Comparison of ENCODE assay signal across 8 cellular contexts in genomic region chr1:52725903-52726264, GRCh38. TPM values are rescaled to one million over a fixed set of nuclear protein-coding genes. Genes with fewer than 3 reads are reported as not detected.
DNase-seq lines count a peak whose midpoint lies in the region; ATAC-seq and TF ChIP-seq lines count a peak whose summit lies in the region.

No MANE protein-coding gene starts in this region.

- H3K4me3 Mint-ChIP-seq in WTC11, result peak overlapping the region; percentile 59

- H3K4me1 Mint-ChIP-seq in WTC11, result peaks cover 18% of the 10 kb centered on the region

- no peaks in the 10 kb centered on the region for H3K36me3 Mint-ChIP-seq in WTC11

- no peak for DNase-seq in WTC11 (ENCODE audit: low spot score)
- DNase-seq in glomerular endothelial cell (ENCODE audit: extremely low read depth, low read depth, low spot score), result peak; percentile 5
- no peak for DNase-seq in COLO668 (lab: John Stamatoyannopoulos, UW; ENCODE audit: unreplicated experiment)
- DNase-seq in NCI-H82 (lab: John Stamatoyannopoulos, UW), result no peak
- DNase-seq in NCI-H526 (lab: John Stamatoyannopoulos, UW), result no peak

- TF ChIP-seq CTCF in WTC11 (IDR thresholded peaks at IDR 0.05), result no peak

- no peaks in the 10 kb centered on the region for H3K36me3 ChIP-seq in skeletal muscle satellite cell (ENCODE audit: insufficient read depth, low read length)

- H3K4me1 ChIP-seq in skeletal muscle satellite cell (ENCODE audit: control insufficient read depth, insufficient read depth, low read length), result peaks cover 11% of the 10 kb centered on the region

- peak overlapping the region; percentile 67 for H3K9ac ChIP-seq in skeletal muscle satellite cell (ENCODE audit: low read depth, low read length)

- H3K27me3 Mint-ChIP-seq in WTC11 (ENCODE audit: low read depth), result no peaks in the 10 kb centered on the region

- no peak overlapping the region for H3K27ac Mint-ChIP-seq in WTC11

- POLR2A ChIA-PET in WTC11 (lab: Charles Lee), result interaction anchor here (0.5 to 1.1 kb wide), 3 partner anchors 23 to 173 kb away, joined by 3 to 7 read pairs (median 3); partner anchors contain the start of gene TUT4

- no peaks in the 10 kb centered on the region for H3K9me3 ChIP-seq in skeletal muscle satellite cell (replicated peaks; ENCODE audit: low read length)

- H3K4me3 ChIP-seq in skeletal muscle satellite cell (ENCODE audit: low read length), result peak overlapping the region; percentile 94

- CTCF ChIA-PET in WTC11 (lab: Charles Lee), result interaction anchor here (1.0 to 1.9 kb wide), 3 partner anchors 22 to 179 kb away, joined by 3 to 8 read pairs (median 3); no protein-coding TSS in a partner anchor

- peak overlapping the region; percentile 83 for H3K4me2 ChIP-seq in skeletal muscle satellite cell (ENCODE audit: low read length)

- ATAC-seq in GM18909 (IDR thresholded peaks at IDR 0.05; ENCODE audit: poor library complexity, unreplicated experiment), result peak; percentile 3
- no peak for ATAC-seq in WTC11
- ATAC-seq in GM19397 (IDR thresholded peaks at IDR 0.05; ENCODE audit: unreplicated experiment), result no peak

- H3K9me3 Mint-ChIP-seq in WTC11, result no peaks in the 10 kb centered on the region

- H3K27me3 ChIP-seq in skeletal muscle satellite cell (ENCODE audit: control insufficient read depth, insufficient read depth, low read length), result no peaks in the 10 kb centered on the region

TF ChIP-seq in WTC11, 78 proteins besides CTCF, POLR2A, EP300 and RAD21 (continues in another document):
- TF ChIP-seq, protein P1, sequence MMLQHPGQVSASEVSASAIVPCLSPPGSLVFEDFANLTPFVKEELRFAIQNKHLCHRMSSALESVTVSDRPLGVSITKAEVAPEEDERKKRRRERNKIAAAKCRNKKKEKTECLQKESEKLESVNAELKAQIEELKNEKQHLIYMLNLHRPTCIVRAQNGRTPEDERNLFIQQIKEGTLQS (CRISPR knock-in tag; conservative IDR thresholded peaks at IDR 0.05), result no peak
- TF ChIP-seq, protein P2, sequence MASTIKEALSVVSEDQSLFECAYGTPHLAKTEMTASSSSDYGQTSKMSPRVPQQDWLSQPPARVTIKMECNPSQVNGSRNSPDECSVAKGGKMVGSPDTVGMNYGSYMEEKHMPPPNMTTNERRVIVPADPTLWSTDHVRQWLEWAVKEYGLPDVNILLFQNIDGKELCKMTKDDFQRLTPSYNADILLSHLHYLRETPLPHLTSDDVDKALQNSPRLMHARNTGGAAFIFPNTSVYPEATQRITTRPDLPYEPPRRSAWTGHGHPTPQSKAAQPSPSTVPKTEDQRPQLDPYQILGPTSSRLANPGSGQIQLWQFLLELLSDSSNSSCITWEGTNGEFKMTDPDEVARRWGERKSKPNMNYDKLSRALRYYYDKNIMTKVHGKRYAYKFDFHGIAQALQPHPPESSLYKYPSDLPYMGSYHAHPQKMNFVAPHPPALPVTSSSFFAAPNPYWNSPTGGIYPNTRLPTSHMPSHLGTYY (CRISPR knock-in tag; IDR thresholded peaks at IDR 0.05), result no peak
- TF ChIP-seq NFYB (CRISPR knock-in tag; conservative IDR thresholded peaks at IDR 0.05; ENCODE audit: low read depth) (no peak), GTF2I (CRISPR knock-in tag; conservative IDR thresholded peaks at IDR 0.05) (no peak), SP1 (CRISPR knock-in tag; conservative IDR thresholded peaks at IDR 0.05) (no peak), ZBTB21 (CRISPR knock-in tag; IDR thresholded peaks at IDR 0.05; ENCODE audit: borderline replicate concordance) (no peak)
- TF ChIP-seq, protein P3, sequence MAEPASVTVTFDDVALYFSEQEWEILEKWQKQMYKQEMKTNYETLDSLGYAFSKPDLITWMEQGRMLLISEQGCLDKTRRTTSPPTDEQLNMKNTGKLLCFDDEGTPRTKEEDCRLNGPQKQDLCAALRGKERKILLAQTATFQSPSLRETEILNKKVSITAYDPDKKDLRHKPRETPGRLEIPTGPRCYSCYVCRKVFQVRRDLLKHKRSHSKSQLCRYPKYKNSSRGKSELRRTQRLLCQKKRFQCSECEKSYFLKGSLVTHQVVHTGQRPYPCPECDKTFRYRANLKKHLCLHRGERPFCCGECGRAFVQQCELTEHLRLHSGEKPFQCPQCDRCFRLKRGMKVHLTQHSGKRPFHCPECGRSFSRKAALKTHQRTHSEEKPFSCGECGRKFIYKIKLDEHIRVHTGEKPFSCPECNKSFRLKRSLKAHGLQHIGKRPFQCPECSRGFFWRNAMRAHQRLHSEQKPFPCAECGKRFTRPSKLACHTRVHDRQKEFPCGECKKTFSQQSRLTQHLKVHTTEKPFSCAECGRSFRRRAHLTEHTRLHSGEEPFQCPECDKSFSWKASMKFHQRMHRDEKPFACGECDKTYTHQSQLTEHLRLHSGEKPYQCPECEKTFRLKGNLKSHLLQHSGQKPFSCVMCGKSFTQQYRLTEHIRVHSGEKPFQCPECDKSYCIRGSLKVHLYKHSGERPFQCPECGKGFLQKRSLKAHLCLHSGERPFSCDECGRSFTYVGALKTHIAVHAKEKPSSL (CRISPR knock-in tag; conservative IDR thresholded peaks at IDR 0.05), result no peak
- TF ChIP-seq, protein P4, sequence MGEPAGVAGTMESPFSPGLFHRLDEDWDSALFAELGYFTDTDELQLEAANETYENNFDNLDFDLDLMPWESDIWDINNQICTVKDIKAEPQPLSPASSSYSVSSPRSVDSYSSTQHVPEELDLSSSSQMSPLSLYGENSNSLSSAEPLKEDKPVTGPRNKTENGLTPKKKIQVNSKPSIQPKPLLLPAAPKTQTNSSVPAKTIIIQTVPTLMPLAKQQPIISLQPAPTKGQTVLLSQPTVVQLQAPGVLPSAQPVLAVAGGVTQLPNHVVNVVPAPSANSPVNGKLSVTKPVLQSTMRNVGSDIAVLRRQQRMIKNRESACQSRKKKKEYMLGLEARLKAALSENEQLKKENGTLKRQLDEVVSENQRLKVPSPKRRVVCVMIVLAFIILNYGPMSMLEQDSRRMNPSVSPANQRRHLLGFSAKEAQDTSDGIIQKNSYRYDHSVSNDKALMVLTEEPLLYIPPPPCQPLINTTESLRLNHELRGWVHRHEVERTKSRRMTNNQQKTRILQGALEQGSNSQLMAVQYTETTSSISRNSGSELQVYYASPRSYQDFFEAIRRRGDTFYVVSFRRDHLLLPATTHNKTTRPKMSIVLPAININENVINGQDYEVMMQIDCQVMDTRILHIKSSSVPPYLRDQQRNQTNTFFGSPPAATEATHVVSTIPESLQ (CRISPR knock-in tag; IDR thresholded peaks at IDR 0.05), result no peak
- TF ChIP-seq, protein P5, sequence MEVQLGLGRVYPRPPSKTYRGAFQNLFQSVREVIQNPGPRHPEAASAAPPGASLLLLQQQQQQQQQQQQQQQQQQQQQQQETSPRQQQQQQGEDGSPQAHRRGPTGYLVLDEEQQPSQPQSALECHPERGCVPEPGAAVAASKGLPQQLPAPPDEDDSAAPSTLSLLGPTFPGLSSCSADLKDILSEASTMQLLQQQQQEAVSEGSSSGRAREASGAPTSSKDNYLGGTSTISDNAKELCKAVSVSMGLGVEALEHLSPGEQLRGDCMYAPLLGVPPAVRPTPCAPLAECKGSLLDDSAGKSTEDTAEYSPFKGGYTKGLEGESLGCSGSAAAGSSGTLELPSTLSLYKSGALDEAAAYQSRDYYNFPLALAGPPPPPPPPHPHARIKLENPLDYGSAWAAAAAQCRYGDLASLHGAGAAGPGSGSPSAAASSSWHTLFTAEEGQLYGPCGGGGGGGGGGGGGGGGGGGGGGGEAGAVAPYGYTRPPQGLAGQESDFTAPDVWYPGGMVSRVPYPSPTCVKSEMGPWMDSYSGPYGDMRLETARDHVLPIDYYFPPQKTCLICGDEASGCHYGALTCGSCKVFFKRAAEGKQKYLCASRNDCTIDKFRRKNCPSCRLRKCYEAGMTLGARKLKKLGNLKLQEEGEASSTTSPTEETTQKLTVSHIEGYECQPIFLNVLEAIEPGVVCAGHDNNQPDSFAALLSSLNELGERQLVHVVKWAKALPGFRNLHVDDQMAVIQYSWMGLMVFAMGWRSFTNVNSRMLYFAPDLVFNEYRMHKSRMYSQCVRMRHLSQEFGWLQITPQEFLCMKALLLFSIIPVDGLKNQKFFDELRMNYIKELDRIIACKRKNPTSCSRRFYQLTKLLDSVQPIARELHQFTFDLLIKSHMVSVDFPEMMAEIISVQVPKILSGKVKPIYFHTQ (CRISPR knock-in tag; IDR thresholded peaks at IDR 0.05), result no peak
- TF ChIP-seq, protein P6, sequence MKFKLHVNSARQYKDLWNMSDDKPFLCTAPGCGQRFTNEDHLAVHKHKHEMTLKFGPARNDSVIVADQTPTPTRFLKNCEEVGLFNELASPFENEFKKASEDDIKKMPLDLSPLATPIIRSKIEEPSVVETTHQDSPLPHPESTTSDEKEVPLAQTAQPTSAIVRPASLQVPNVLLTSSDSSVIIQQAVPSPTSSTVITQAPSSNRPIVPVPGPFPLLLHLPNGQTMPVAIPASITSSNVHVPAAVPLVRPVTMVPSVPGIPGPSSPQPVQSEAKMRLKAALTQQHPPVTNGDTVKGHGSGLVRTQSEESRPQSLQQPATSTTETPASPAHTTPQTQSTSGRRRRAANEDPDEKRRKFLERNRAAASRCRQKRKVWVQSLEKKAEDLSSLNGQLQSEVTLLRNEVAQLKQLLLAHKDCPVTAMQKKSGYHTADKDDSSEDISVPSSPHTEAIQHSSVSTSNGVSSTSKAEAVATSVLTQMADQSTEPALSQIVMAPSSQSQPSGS (CRISPR knock-in tag; IDR thresholded peaks at IDR 0.05; ENCODE audit: borderline replicate concordance, low read depth), result no peak
- TF ChIP-seq, protein P7, sequence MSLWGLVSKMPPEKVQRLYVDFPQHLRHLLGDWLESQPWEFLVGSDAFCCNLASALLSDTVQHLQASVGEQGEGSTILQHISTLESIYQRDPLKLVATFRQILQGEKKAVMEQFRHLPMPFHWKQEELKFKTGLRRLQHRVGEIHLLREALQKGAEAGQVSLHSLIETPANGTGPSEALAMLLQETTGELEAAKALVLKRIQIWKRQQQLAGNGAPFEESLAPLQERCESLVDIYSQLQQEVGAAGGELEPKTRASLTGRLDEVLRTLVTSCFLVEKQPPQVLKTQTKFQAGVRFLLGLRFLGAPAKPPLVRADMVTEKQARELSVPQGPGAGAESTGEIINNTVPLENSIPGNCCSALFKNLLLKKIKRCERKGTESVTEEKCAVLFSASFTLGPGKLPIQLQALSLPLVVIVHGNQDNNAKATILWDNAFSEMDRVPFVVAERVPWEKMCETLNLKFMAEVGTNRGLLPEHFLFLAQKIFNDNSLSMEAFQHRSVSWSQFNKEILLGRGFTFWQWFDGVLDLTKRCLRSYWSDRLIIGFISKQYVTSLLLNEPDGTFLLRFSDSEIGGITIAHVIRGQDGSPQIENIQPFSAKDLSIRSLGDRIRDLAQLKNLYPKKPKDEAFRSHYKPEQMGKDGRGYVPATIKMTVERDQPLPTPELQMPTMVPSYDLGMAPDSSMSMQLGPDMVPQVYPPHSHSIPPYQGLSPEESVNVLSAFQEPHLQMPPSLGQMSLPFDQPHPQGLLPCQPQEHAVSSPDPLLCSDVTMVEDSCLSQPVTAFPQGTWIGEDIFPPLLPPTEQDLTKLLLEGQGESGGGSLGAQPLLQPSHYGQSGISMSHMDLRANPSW (CRISPR knock-in tag; conservative IDR thresholded peaks at IDR 0.05; ENCODE audit: low read depth), result no peak

RNA-seq across cellular contexts. Expression of gene ZYG11B, which starts 0.4 kb away (rescaled TPM):
- 19.2 to 19.9 TPM (median 19.4 TPM) in 3 replicates for total RNA-seq in WTC11 (2021)
- total RNA-seq in glomerular endothelial cell, result 22.4 and 30.0 TPM in 2 replicates
- total RNA-seq in skeletal muscle satellite cell (2012; rRNA removed), result 32.5 and 32.7 TPM in 2 replicates

RNA-seq across cellular contexts. Expression of gene COA7, which starts 27.7 kb away (rescaled TPM):
- total RNA-seq in WTC11 (2021) (43.7 to 49.6 TPM (median 47.0 TPM) in 3 replicates), glomerular endothelial cell (8.9 and 9.0 TPM in 2 replicates)
- total RNA-seq in skeletal muscle satellite cell (2012; rRNA removed), result 17.5 and 20.0 TPM in 2 replicates
